ENCODE assay signal across 12 cellular contexts in genomic region chr12:29741342-29742241, GRCh38. TPM values are rescaled to one million over a fixed set of nuclear protein-coding genes. Genes with fewer than 3 reads are reported as not detected.
DNase-seq lines count a peak whose midpoint lies in the region; ATAC-seq and TF ChIP-seq lines count a peak whose summit lies in the region.
"Had no signal": no experiment of that assay in that cellular context is flagged by ENCODE, and none has a peak within 500 bp of the region (broad histone marks: within the 10 kb centered on the region; RNA-seq: fewer than 3 reads in every experiment).

No MANE protein-coding gene starts in this region.

- intact Hi-C loops in sigmoid colon (cut with DNase I) = no loop called here

- H3K9me3 Mint-ChIP-seq in GM23338 = no peaks in the 10 kb centered on the region
- H3K9me3 Mint-ChIP-seq: activated naive CD4-positive, alpha-beta T cell treated with anti-CD3 and anti-CD28 coated beads for 36 hours had no signal

- H3K4me1 ChIP-seq in GM23338 (ENCODE audit: insufficient read depth) (peaks cover 12% of the 10 kb centered on the region), gastroesophageal sphincter (peaks cover 3 to 36% (median 17%) of the 10 kb centered on the region in 3 donors), sigmoid colon (peaks cover 0 to 41% (median 21%) of the 10 kb centered on the region in 4 donors)
- H3K4me1 ChIP-seq: BLaER1 had no signal

- H3K27ac ChIP-seq in GM23338 (ENCODE audit: low read depth) (no peak overlapping the region), gastroesophageal sphincter (peak overlapping the region; percentile 18 to 74 (median 33)), sigmoid colon (peak overlapping the region in 3 of 4 donors; percentile 3 to 70 (median 18))
- H3K27ac ChIP-seq: BLaER1 had no signal

- no peak overlapping the region for H2AFZ ChIP-seq in GM23338

- H3K4me3 ChIP-seq in GM23338 (no peak overlapping the region), gastroesophageal sphincter (no peak overlapping the region), sigmoid colon (no peak overlapping the region)
- H3K4me3 ChIP-seq: BLaER1 had no signal

- H3K27me3 ChIP-seq in GM23338 (ENCODE audit: insufficient read depth) (no peaks in the 10 kb centered on the region), gastroesophageal sphincter (no peaks in the 10 kb centered on the region), sigmoid colon (no peaks in the 10 kb centered on the region)
- H3K27me3 ChIP-seq: BLaER1 had no signal

- TF ChIP-seq CTCF in GM23338 (conservative IDR thresholded peaks at IDR 0.05; ENCODE audit: low read depth in 2 of 2) = no peak
- TF ChIP-seq CTCF in gastroesophageal sphincter (IDR thresholded peaks at IDR 0.05) = no peak
- TF ChIP-seq CTCF in sigmoid colon (IDR thresholded peaks at IDR 0.05) = no peak

- peak overlapping the region; percentile 8; the same call in 1 of the 2 replicates for H3K27ac Mint-ChIP-seq in GM23338
- H3K27ac Mint-ChIP-seq: activated naive CD4-positive, alpha-beta T cell treated with anti-CD3 and anti-CD28 coated beads for 36 hours had no signal

- WGBS in gastroesophageal sphincter (ENCODE audit: low coverage in 1 of 2), 2 donors = 53 to 72% methylated on average over 5 to 7 of the region's 7 CpGs
- WGBS in sigmoid colon, 2 donors = 81 to 84% methylated on average over 7 of the region's 7 CpGs

- no peaks in the 10 kb centered on the region for H3K9me2 ChIP-seq in GM23338 (ENCODE audit: insufficient read depth)

- peaks cover 21% of the 10 kb centered on the region for H3K36me3 Mint-ChIP-seq in GM23338 (ENCODE audit: low read depth)

- no peak overlapping the region for H3K4me2 ChIP-seq in GM23338
- H3K4me2 ChIP-seq: BLaER1 had no signal

- ATAC-seq in GM23338 = no peak
- ATAC-seq in gastroesophageal sphincter = peak; percentile 68
- ATAC-seq in HG03457 (IDR thresholded peaks at IDR 0.05; ENCODE audit: unreplicated experiment) = no peak
- ATAC-seq in GM19452 (IDR thresholded peaks at IDR 0.05; ENCODE audit: unreplicated experiment) = no peak
- ATAC-seq in HG03196 (IDR thresholded peaks at IDR 0.05; ENCODE audit: unreplicated experiment) = no peak

- H3K27me3 Mint-ChIP-seq in GM23338 (ENCODE audit: insufficient read depth, low read depth, poor library complexity) = no peaks in the 10 kb centered on the region

- H3K9me3 ChIP-seq in gastroesophageal sphincter = no peaks in the 10 kb centered on the region
- H3K9me3 ChIP-seq in sigmoid colon = no peaks in the 10 kb centered on the region
- H3K9me3 ChIP-seq: BLaER1 had no signal

- H4K20me1 ChIP-seq in GM23338 (replicated peaks; ENCODE audit: insufficient read depth) = no peaks in the 10 kb centered on the region
- H4K20me1 ChIP-seq: BLaER1 had no signal

- DNase-seq in GM23338 (ENCODE audit: low spot score) (no peak), astrocyte of the hippocampus (ENCODE audit: low read depth, low spot score) (peak; percentile 81), sigmoid colon (no peak), amniotic stem cell (lab: John Stamatoyannopoulos, UW) (no peak)
- DNase-seq: activated naive CD4-positive, alpha-beta T cell treated with anti-CD3 and anti-CD28 coated beads for 36 hours; NCI-H2081; RPMI8226 had no signal

- peaks cover 23% of the 10 kb centered on the region for H3K4me1 Mint-ChIP-seq in GM23338

- TF ChIP-seq EP300 in gastroesophageal sphincter (IDR thresholded peaks at IDR 0.05) = no peak
- no peak for TF ChIP-seq EP300 in sigmoid colon (IDR thresholded peaks at IDR 0.05)

- H3K36me3 ChIP-seq in GM23338 (ENCODE audit: insufficient read depth) (no peaks in the 10 kb centered on the region), gastroesophageal sphincter (peaks cover 0 to 6% of the 10 kb centered on the region in 2 donors), sigmoid colon (no peaks in the 10 kb centered on the region)
- H3K36me3 ChIP-seq: BLaER1 had no signal

- H3F3A ChIP-seq in GM23338 (replicated peaks; ENCODE audit: low read depth) = no peaks in the 10 kb centered on the region

- H3K79me2 ChIP-seq in GM23338 (replicated peaks; ENCODE audit: insufficient read depth) = no peaks in the 10 kb centered on the region

- H3K4me3 Mint-ChIP-seq in GM23338 = no peak overlapping the region
- H3K4me3 Mint-ChIP-seq: activated naive CD4-positive, alpha-beta T cell treated with anti-CD3 and anti-CD28 coated beads for 36 hours had no signal

- TF ChIP-seq POLR2A in gastroesophageal sphincter (IDR thresholded peaks at IDR 0.05) (no peak), sigmoid colon (IDR thresholded peaks at IDR 0.05) (no peak)

TF ChIP-seq in GM23338, 12 proteins besides CTCF, POLR2A, EP300 and RAD21 (continues in another document):
- TF ChIP-seq ZNF462 (CRISPR knock-in tag; IDR thresholded peaks at IDR 0.05) (no peak), ZNF114 (CRISPR knock-in tag; IDR thresholded peaks at IDR 0.05) (no peak), POLR2AphosphoS5 (IDR thresholded peaks at IDR 0.05; ENCODE audit: low read depth) (no peak), CREB1 (CRISPR knock-in tag; IDR thresholded peaks at IDR 0.05; ENCODE audit: low read depth) (no peak), ETS1 (IDR thresholded peaks at IDR 0.05) (no peak), NANOG (IDR thresholded peaks at IDR 0.05; ENCODE audit: borderline replicate concordance) (no peak)

RNA-seq across cellular contexts. Expression of gene TMTC1, which starts 42.1 kb away (rescaled TPM):
- total RNA-seq in GM23338 (2014; rRNA removed; shearing (Covaris generic)) = 19.7 and 24.3 TPM in 2 replicates
- polyA plus RNA-seq in GM23338 (2016; fragmentation: Nextera tagmentation; extraction: Ambion mirVana) (4.8 and 6.0 TPM in 2 replicates), sigmoid colon (1 to 10 TPM in 2 of 3 donors, under 1 TPM in 1; 0.46 to 5.2 (median 3.6) TPM)
- total RNA-seq in gastroesophageal sphincter (100 to 1,000 TPM in 3 of 4 donors, 10 to 100 TPM in 1; 94.0 to 190 (median 117) TPM), sigmoid colon (10 to 100 TPM; 61.5 to 77.5 (median 70.2) TPM)
- total RNA-seq: activated naive CD4-positive, alpha-beta T cell treated with anti-CD3 and anti-CD28 coated beads for 36 hours had no signal
